Comparison of ENCODE assay signal across 22 cellular contexts in the genomic region with DNA sequence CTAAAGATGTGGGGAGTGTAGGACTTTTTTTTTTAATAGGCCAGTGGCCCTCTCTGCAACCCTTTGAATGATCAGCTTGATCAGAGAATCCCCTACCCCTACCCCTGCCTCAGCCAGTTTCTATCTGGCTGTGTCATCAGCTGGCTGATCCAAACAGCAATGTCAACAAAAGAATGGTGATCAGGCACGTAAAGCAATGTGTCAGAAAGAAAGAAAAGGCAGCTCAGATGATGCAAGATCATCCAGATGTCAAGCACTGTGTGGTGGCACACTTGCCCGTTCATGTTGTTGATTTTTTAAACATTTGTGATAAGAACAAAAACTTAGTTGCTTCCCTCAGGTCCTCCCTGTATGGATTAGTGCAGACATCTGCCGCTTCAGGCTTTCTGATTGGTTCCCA. TPM values are rescaled to one million over a fixed set of nuclear protein-coding genes. Genes with fewer than 3 reads are reported as not detected.
"Had no signal": no experiment of that assay in that cellular context is flagged by ENCODE, and none has a peak within 500 bp of the region (broad histone marks: within the 10 kb centered on the region; RNA-seq: fewer than 3 reads in every experiment).

No MANE protein-coding gene starts in this region.

- DNase-seq: activated CD4-positive, alpha-beta T cell treated with anti-CD3 and anti-CD28 coated beads for 1 hour; activated CD4-positive, alpha-beta T cell treated with anti-CD3 and anti-CD28 coated beads, Interleukin-2, amount 50 U/mL, for 4 hours; activated gamma-delta T cell treated with Interleukin-2 at 50 U/mL for 16 hours; adrenal gland; effector memory CD4-positive, alpha-beta T cell; heart right ventricle; immature natural killer cell; mesenchymal stem cell; mucosa of descending colon; naive B cell; stimulated activated CD4-positive, alpha-beta T cell treated with anti-CD3 and anti-CD28 coated beads, Interleukin-2, amount 100 ng/mL, for 24 hours; stimulated activated naive CD4-positive, alpha-beta T cell treated with Interleukin-2 at 50 U/mL for 16 hours; T1000; thyroid gland had no signal

- H3K27ac ChIP-seq: adrenal gland, cardiac muscle cell, heart right ventricle, neural progenitor cell, thyroid gland had no signal

- FAIRE-seq: endothelial cell of umbilical vein had no signal

- H3K36me3 ChIP-seq: adrenal gland, cardiac muscle cell, heart right ventricle, neural progenitor cell, thyroid gland had no signal

- H3K4me3 ChIP-seq: adrenal gland, cardiac muscle cell, heart right ventricle, mucosa of descending colon, neural progenitor cell, thyroid gland had no signal

- H2AFZ ChIP-seq: neural progenitor cell had no signal

- ATAC-seq: activated naive CD4-positive, alpha-beta T cell treated with anti-CD3 and anti-CD28 coated beads, Interleukin-2, amount 50 U/mL, for 72 hours; heart right ventricle; mucosa of descending colon had no signal

- H3K27me3 ChIP-seq: adrenal gland, cardiac muscle cell, heart right ventricle, neural progenitor cell, thyroid gland had no signal

- H3K9me3 ChIP-seq: adrenal gland, mucosa of descending colon, thyroid gland had no signal

- H3K4me1 ChIP-seq: adrenal gland, neural progenitor cell, thyroid gland had no signal

- H3K9ac ChIP-seq: neural progenitor cell had no signal

- H3K4me2 ChIP-seq: neural progenitor cell had no signal

RNA-seq across cellular contexts. Expression of a gene that starts 26.3 kb away (rescaled TPM):
- total RNA-seq: activated CD8-positive, alpha-beta memory T cell treated with anti-CD3 and anti-CD28 coated beads for 36 hours; activated naive CD4-positive, alpha-beta T cell treated with anti-CD3 and anti-CD28 coated beads, Interleukin-2, amount 50 U/mL, for 72 hours; cardiac muscle cell; chondrocyte; endothelial cell of umbilical vein; osteoblast; T-helper 1 cell treated with Interleukin-12 subunit alpha and Interleukin-12 subunit beta and Interleukin-4 antibody, amounts not matched to agents 30 ng/mL and 1 ng/mL, for 36 hours had no signal
- polyA plus RNA-seq: cardiac muscle cell, endothelial cell of umbilical vein, immature natural killer cell had no signal
